24 cellular contexts compared by ENCODE assay signal in the genomic region with DNA sequence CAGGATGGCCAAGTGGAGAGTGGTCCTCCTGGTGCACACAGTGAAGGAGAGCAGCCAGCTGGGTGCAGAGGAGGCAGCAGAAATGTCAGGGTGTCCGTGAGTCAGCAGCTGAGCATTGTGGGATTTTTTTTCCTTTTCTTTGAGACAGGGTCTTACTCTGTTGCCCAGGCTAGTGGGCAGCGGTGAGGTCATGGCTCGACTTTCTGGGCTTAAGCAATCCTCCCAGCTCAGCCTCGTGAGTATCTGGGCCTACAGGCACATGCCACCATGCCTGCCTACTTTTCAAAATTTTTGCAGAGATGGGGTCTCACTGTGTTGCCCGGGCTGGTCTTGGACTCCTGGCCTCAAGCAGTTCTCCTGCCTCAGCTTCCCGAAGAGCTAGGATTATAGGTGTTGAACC. TPM values are rescaled to one million over a fixed set of nuclear protein-coding genes. Genes with fewer than 3 reads are reported as not detected.
A peak's percentile ranks its signal among the peaks of the same experiment; 100 is the strongest.
DNase-seq lines count a peak whose midpoint lies in the region; ATAC-seq, FAIRE-seq and TF ChIP-seq lines count a peak whose summit lies in the region.
"Had no signal": no experiment of that assay in that cellular context is flagged by ENCODE, and none has a peak within 500 bp of the region (broad histone marks: within the 10 kb centered on the region; RNA-seq: fewer than 3 reads in every experiment).

No MANE protein-coding gene starts in this region.

- H2BK120ac ChIP-seq in trophoblast cell (ENCODE audit: insufficient read depth, low read length, poor library complexity), result no peak overlapping the region

- no peak overlapping the region for H4K91ac ChIP-seq in trophoblast cell (ENCODE audit: low read depth, low read length)

- no peak for ATAC-seq in activated B cell treated with CpG ODN at 0.5 μM for 24 hours (ENCODE audit: low read depth)
- no peak for ATAC-seq in GM18505 (IDR thresholded peaks at IDR 0.05; ENCODE audit: unreplicated experiment)
- ATAC-seq: HCT116, PC-3 had no signal

- H3K9me3 Mint-ChIP-seq in activated B cell treated with CpG ODN at 0.5 μM for 24 hours, result no peaks in the 10 kb centered on the region

- DNase-seq in GM12892 (ENCODE audit: insufficient read length), result no peak
- no peak for DNase-seq in activated B cell treated with CpG ODN at 0.5 μM for 24 hours
- DNase-seq in trophoblast cell, result no peak
- no peak for DNase-seq in ecto neural progenitor cell (ENCODE audit: low spot score)
- DNase-seq in SW 1271 (lab: John Stamatoyannopoulos, UW), result no peak
- DNase-seq: ACHN, EL, GF-D8, GOT3, IMR-90, MG63, NCI-H1694 treated with DMSO at 0.1 percent for 48 hours, NCI-H2081 treated with DMSO at 0.1 percent for 48 hours, NCI-H2171 treated with DMSO at 0.1 percent for 48 hours, NCI-H526, PC-3, Right ventricle myocardium superior, SK-N-SH had no signal

- no peak overlapping the region for H2BK5ac ChIP-seq in trophoblast cell (ENCODE audit: low read depth, low read length, poor library complexity)

- H3K4me1 Mint-ChIP-seq in activated B cell treated with CpG ODN at 0.5 μM for 24 hours, result peaks cover 99% of the 10 kb centered on the region

- no peak overlapping the region for H3K4me3 ChIP-seq in BLaER1 treated with 17β-estradiol and CSF1 and Interleukin-3, amounts not matched to agents 10 nM and 100 nM
- no peak overlapping the region for H3K4me3 ChIP-seq in trophoblast cell (ENCODE audit: low read depth, low read length)
- H3K4me3 ChIP-seq: MG63 had no signal

- H3K4me2 ChIP-seq in BLaER1 treated with 17β-estradiol and CSF1 and Interleukin-3, amounts not matched to agents 10 nM and 100 nM, result peak overlapping the region in 7 of 11 experiments; percentile 5 to 33 (median 25); a peak in 7 of 22 replicates
- H3K4me2 ChIP-seq in trophoblast cell (ENCODE audit: low read length), result no peak overlapping the region
- H3K4me2 ChIP-seq: SK-N-SH had no signal

- H3K23ac ChIP-seq in trophoblast cell (ENCODE audit: low read length), result no peak overlapping the region

- no peak overlapping the region for H3K9ac ChIP-seq in BLaER1 treated with 17β-estradiol and CSF1 and Interleukin-3, amounts not matched to agents 10 nM and 100 nM
- H3K9ac ChIP-seq in trophoblast cell (ENCODE audit: low read length), result no peak overlapping the region
- H3K9ac ChIP-seq: SK-N-SH had no signal

- H3K36me3 Mint-ChIP-seq in activated B cell treated with CpG ODN at 0.5 μM for 24 hours (ENCODE audit: low read depth), result peaks cover 10% of the 10 kb centered on the region

- no peak overlapping the region for H4K8ac ChIP-seq in trophoblast cell (ENCODE audit: low read depth, low read length)

- no peak overlapping the region for H3K18ac ChIP-seq in trophoblast cell (ENCODE audit: low read length)

- CTCF ChIA-PET in activated B cell treated with CpG ODN at 0.5 μM for 24 hours (lab: Charles Lee), result interaction anchor here (1.0 kb wide), 1 partner anchor 228 kb away, joined by 3 read pairs; no protein-coding TSS in a partner anchor

- H3K27ac ChIP-seq in BLaER1 treated with 17β-estradiol and CSF1 and Interleukin-3, amounts not matched to agents 10 nM and 100 nM, result no peak overlapping the region
- H3K27ac ChIP-seq in trophoblast cell (ENCODE audit: low read depth, low read length), result no peak overlapping the region
- H3K27ac ChIP-seq: C4-2B had no signal

- no peak overlapping the region for H2AFZ ChIP-seq in trophoblast cell (ENCODE audit: insufficient read depth, low read length, poor library complexity)

- H4K12ac ChIP-seq in trophoblast cell (ENCODE audit: low read depth, low read length), result no peak overlapping the region

- H4K20me1 ChIP-seq in BLaER1 treated with 17β-estradiol and CSF1 and Interleukin-3, amounts not matched to agents 10 nM and 100 nM, result peaks cover 94 to 100% (median 99%) of the 10 kb centered on the region in 11 experiments

- peak overlapping the region; percentile 29 for H3K4ac ChIP-seq in trophoblast cell (ENCODE audit: low read depth, low read length)

- no peak for TF ChIP-seq CTCF in activated B cell treated with CpG ODN at 0.5 μM for 24 hours (IDR thresholded peaks at IDR 0.05)

- H3K36me3 ChIP-seq in BLaER1 treated with 17β-estradiol and CSF1 and Interleukin-3, amounts not matched to agents 10 nM and 100 nM, result peaks cover 0 to 32% (median 12%) of the 10 kb centered on the region in 11 experiments; a peak in 19 of 22 replicates
- no peaks in the 10 kb centered on the region for H3K36me3 ChIP-seq in trophoblast cell (ENCODE audit: control insufficient read depth in 1 of 2, insufficient read depth in 2 of 2, low read length in 2 of 2)
- H3K36me3 ChIP-seq: MG63 had no signal

- H2AK5ac ChIP-seq in trophoblast cell (ENCODE audit: low read length), result no peak overlapping the region

- no peaks in the 10 kb centered on the region for H3K27me3 ChIP-seq in BLaER1 treated with 17β-estradiol and CSF1 and Interleukin-3, amounts not matched to agents 10 nM and 100 nM
- H3K27me3 ChIP-seq in trophoblast cell (ENCODE audit: insufficient read depth, low read length), result no peaks in the 10 kb centered on the region
- H3K27me3 ChIP-seq: MG63 had no signal

- peaks cover 15% of the 10 kb centered on the region for H3K79me2 ChIP-seq in trophoblast cell (ENCODE audit: control insufficient read depth, insufficient read depth, low read length, poor library complexity)

- WGBS in trophoblast cell (ENCODE audit: extremely low coverage, insufficient coverage, insufficient read length), result no CpG with 5 or more reads among the region's 6 CpGs

- H2BK12ac ChIP-seq in trophoblast cell (ENCODE audit: low read length), result no peak overlapping the region

- H3K4me1 ChIP-seq in BLaER1 treated with 17β-estradiol and CSF1 and Interleukin-3, amounts not matched to agents 10 nM and 100 nM, result peaks cover 45 to 80% (median 72%) of the 10 kb centered on the region in 10 experiments
- peaks cover 3 to 9% of the 10 kb centered on the region in 2 experiments for H3K4me1 ChIP-seq in trophoblast cell (ENCODE audit: control insufficient read depth in 1 of 2, insufficient read depth in 2 of 2, low read length in 2 of 2)

- intact Hi-C loops in activated B cell treated with CpG ODN at 0.5 μM for 24 hours (cut with micrococcal nuclease), result loop anchor here (5.0 kb wide), 1 partner anchor 124 kb away; no protein-coding TSS in a partner anchor

- FAIRE-seq in GM12892 (lab: Jason Lieb, UNC), result no peak
- FAIRE-seq: D721Med, HTR-8/SVneo had no signal

- no peak overlapping the region for H3K14ac ChIP-seq in trophoblast cell (ENCODE audit: low read length)

- TF ChIP-seq POLR2A in GM12892 (IDR thresholded peaks at IDR 0.05; ENCODE audit: low read depth, low read length), result peak; percentile 5; the same call in 1 of the 2 replicates
- TF ChIP-seq POLR2A in GM18505 (IDR thresholded peaks at IDR 0.05; ENCODE audit: borderline replicate concordance, extremely low read depth, insufficient read depth, insufficient read length), result no peak

- H3K27ac Mint-ChIP-seq in activated B cell treated with CpG ODN at 0.5 μM for 24 hours, result peak overlapping the region; percentile 90

- H3K9me3 ChIP-seq in BLaER1 treated with 17β-estradiol and CSF1 and Interleukin-3, amounts not matched to agents 10 nM and 100 nM (replicated peaks in 1 of 11), result no peaks in the 10 kb centered on the region
- H3K9me3 ChIP-seq in trophoblast cell (ENCODE audit: insufficient read depth, low read depth, low read length), result peaks cover 1% of the 10 kb centered on the region
- H3K9me3 ChIP-seq: MG63, SK-N-SH had no signal

- H3K27me3 Mint-ChIP-seq in activated B cell treated with CpG ODN at 0.5 μM for 24 hours, result no peaks in the 10 kb centered on the region

- H3K4me3 Mint-ChIP-seq in activated B cell treated with CpG ODN at 0.5 μM for 24 hours, result no peak overlapping the region

- no peaks in the 10 kb centered on the region for H3K79me1 ChIP-seq in trophoblast cell (ENCODE audit: low read length)

- POLR2A ChIA-PET in activated B cell treated with CpG ODN at 0.5 μM for 24 hours (lab: Charles Lee), result interaction anchor here (1.2 kb wide), 1 partner anchor 10 kb away, joined by 3 read pairs; no protein-coding TSS in a partner anchor

RNA-seq across cellular contexts. Expression of a gene that starts 16.0 kb away (rescaled TPM):
- polyA plus RNA-seq in GM12892 (2012; ENCODE audit: missing spikeins), result 42.4 TPM
- total RNA-seq in activated B cell treated with CpG ODN at 0.5 μM for 24 hours, result 194 and 248 TPM in 2 replicates
- 38.2 and 38.3 TPM in 2 replicates for polyA plus RNA-seq in trophoblast cell (2013)
